Comparison of ENCODE assay signal across 1 cellular context in the genomic region with DNA sequence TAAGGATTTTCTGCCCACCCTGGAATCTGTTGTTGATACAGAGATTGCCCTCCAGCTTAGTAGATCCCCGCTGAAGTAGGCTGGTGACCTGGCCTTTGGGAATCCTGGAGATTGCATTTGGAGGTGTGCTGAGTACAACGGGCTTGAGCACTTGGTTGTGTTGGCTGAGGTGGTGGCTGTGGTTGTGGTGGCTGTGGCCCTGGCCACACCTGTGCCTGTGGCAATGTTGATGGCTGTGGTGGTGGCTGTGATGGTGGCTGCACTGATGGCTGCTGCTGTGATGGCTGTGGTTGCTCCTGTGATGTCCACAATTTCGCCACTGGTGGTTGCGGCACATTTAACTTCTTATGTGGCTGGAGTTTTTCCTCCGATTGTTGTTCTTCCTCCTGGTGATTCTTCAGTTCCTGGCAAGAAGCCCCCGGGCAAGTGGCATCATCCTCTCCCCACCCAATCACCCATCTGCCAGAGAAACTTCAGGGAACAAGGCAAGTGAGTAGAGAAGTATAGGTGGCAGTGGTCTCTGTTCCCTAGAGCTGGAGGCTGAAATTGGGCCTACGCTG.
TF ChIP-seq lines count a peak whose summit lies in the region.

No MANE protein-coding gene starts in this region.

TF ChIP-seq in H1, 55 proteins besides CTCF, POLR2A, EP300 and RAD21:
- TF ChIP-seq SIRT6 (IDR thresholded peaks at IDR 0.05; ENCODE audit: low read length) (no peak), SP4 (IDR thresholded peaks at IDR 0.05; ENCODE audit: low read length) (no peak), TAF1 (IDR thresholded peaks at IDR 0.05; ENCODE audit: low read depth, low read length) (no peak), USF2 (IDR thresholded peaks at IDR 0.05; ENCODE audit: low read length) (no peak), SP1 (IDR thresholded peaks at IDR 0.05; ENCODE audit: low read depth, low read length) (no peak), YY1 (IDR thresholded peaks at IDR 0.05; ENCODE audit: low read depth, low read length) (no peak), NANOG (IDR thresholded peaks at IDR 0.05; ENCODE audit: insufficient read depth, low read depth, low read length, poor library complexity, severe bottlenecking) (no peak), KDM5A (IDR thresholded peaks at IDR 0.05; ENCODE audit: low read length) (no peak), BRCA1 (IDR thresholded peaks at IDR 0.05; ENCODE audit: low read depth, low read length) (no peak), CEBPB (IDR thresholded peaks at IDR 0.05; ENCODE audit: low read depth, low read length) (no peak), CBX5 (IDR thresholded peaks at IDR 0.05; ENCODE audit: low read depth, low read length) (no peak), CHD7 (IDR thresholded peaks at IDR 0.05; ENCODE audit: insufficient replicate concordance, low read length) (no peak), GABPA (IDR thresholded peaks at IDR 0.05; ENCODE audit: borderline replicate concordance, insufficient read depth, low read length) (no peak), JUND (IDR thresholded peaks at IDR 0.05; ENCODE audit: low read length) (no peak), MAFK (IDR thresholded peaks at IDR 0.05; ENCODE audit: low read depth, low read length) (no peak), KDM4A (IDR thresholded peaks at IDR 0.05; ENCODE audit: low read depth, low read length, severe bottlenecking) (no peak)
- TF ChIP-seq, protein P1, sequence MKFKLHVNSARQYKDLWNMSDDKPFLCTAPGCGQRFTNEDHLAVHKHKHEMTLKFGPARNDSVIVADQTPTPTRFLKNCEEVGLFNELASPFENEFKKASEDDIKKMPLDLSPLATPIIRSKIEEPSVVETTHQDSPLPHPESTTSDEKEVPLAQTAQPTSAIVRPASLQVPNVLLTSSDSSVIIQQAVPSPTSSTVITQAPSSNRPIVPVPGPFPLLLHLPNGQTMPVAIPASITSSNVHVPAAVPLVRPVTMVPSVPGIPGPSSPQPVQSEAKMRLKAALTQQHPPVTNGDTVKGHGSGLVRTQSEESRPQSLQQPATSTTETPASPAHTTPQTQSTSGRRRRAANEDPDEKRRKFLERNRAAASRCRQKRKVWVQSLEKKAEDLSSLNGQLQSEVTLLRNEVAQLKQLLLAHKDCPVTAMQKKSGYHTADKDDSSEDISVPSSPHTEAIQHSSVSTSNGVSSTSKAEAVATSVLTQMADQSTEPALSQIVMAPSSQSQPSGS (IDR thresholded peaks at IDR 0.05; ENCODE audit: low read length) = no peak
